8 cellular contexts compared by ENCODE assay signal in the genomic region with DNA sequence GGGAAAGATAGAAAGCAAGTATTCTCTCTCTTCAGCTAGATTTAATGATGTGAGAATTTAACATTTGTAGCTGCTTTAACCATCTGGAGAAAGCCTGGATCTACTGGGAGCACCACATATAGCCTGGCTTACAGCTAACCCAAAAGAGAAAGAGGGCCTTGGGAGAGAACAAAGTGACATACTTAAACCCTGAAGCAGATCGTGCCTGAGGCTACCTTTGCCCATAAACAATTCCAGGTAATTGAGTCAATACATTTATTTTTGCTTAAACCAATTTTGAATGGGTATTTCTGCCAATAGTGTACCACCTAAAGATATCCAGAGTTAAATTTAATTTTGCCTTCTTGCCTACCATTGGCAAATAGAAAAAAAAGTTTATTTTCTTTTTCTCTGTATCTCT.
"Had no signal": no experiment of that assay in that cellular context is flagged by ENCODE, and none has a peak within 500 bp of the region (broad histone marks: within the 10 kb centered on the region; RNA-seq: fewer than 3 reads in every experiment).

No MANE protein-coding gene starts in this region.

- DNase-seq: GOT3, H7, HFFc6 had no signal

- H3K4me1 ChIP-seq: HAP-1 had no signal

- H3K27ac ChIP-seq: HL-60 had no signal

- H3K4me3 Mint-ChIP-seq: HFFc6, IgD-negative memory B cell had no signal

- FAIRE-seq: HepG2 had no signal

- H3K9me3 Mint-ChIP-seq: HFFc6 had no signal

- H3K27ac Mint-ChIP-seq: HFFc6, IgD-negative memory B cell had no signal

- ATAC-seq: HCT116, HepG2 had no signal

- H3K4me1 Mint-ChIP-seq: IgD-negative memory B cell had no signal

- H3K36me3 ChIP-seq: HAP-1 had no signal

- H3K27me3 Mint-ChIP-seq: IgD-negative memory B cell had no signal

- H3K4me3 ChIP-seq: HAP-1 had no signal

- H3K9me3 ChIP-seq: HAP-1 had no signal
